ENCODE assay signal across 1 cellular context in genomic region chr6:117605169-117605826, GRCh38.
TF ChIP-seq lines count a peak whose summit lies in the region.

No MANE protein-coding gene starts in this region.

TF ChIP-seq in GM12878, 131 proteins besides CTCF, POLR2A, EP300 and RAD21 (continued from another document):
- TF ChIP-seq TCF3 (IDR thresholded peaks at IDR 0.05; ENCODE audit: borderline replicate concordance, insufficient read depth, low read depth, low read length), result 0 out of 2 replicates have a peak, but pooled peaks have one; percentile 40
- no peak for TF ChIP-seq RBBP5 (conservative IDR thresholded peaks at IDR 0.05)
- TF ChIP-seq, protein P1, sequence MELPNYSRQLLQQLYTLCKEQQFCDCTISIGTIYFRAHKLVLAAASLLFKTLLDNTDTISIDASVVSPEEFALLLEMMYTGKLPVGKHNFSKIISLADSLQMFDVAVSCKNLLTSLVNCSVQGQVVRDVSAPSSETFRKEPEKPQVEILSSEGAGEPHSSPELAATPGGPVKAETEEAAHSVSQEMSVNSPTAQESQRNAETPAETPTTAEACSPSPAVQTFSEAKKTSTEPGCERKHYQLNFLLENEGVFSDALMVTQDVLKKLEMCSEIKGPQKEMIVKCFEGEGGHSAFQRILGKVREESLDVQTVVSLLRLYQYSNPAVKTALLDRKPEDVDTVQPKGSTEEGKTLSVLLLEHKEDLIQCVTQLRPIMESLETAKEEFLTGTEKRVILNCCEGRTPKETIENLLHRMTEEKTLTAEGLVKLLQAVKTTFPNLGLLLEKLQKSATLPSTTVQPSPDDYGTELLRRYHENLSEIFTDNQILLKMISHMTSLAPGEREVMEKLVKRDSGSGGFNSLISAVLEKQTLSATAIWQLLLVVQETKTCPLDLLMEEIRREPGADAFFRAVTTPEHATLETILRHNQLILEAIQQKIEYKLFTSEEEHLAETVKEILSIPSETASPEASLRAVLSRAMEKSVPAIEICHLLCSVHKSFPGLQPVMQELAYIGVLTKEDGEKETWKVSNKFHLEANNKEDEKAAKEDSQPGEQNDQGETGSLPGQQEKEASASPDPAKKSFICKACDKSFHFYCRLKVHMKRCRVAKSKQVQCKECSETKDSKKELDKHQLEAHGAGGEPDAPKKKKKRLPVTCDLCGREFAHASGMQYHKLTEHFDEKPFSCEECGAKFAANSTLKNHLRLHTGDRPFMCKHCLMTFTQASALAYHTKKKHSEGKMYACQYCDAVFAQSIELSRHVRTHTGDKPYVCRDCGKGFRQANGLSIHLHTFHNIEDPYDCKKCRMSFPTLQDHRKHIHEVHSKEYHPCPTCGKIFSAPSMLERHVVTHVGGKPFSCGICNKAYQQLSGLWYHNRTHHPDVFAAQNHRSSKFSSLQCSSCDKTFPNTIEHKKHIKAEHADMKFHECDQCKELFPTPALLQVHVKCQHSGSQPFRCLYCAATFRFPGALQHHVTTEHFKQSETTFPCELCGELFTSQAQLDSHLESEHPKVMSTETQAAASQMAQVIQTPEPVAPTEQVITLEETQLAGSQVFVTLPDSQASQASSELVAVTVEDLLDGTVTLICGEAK (IDR thresholded peaks at IDR 0.05; ENCODE audit: borderline replicate concordance), result no peak
- TF ChIP-seq NR2C1 (IDR thresholded peaks at IDR 0.05), result no peak
- TF ChIP-seq, protein P2, sequence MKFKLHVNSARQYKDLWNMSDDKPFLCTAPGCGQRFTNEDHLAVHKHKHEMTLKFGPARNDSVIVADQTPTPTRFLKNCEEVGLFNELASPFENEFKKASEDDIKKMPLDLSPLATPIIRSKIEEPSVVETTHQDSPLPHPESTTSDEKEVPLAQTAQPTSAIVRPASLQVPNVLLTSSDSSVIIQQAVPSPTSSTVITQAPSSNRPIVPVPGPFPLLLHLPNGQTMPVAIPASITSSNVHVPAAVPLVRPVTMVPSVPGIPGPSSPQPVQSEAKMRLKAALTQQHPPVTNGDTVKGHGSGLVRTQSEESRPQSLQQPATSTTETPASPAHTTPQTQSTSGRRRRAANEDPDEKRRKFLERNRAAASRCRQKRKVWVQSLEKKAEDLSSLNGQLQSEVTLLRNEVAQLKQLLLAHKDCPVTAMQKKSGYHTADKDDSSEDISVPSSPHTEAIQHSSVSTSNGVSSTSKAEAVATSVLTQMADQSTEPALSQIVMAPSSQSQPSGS (IDR thresholded peaks at IDR 0.05; ENCODE audit: low read length), result peak; percentile 72; the same call in 1 of the 2 replicates
- no peak for TF ChIP-seq ZNF217 (IDR thresholded peaks at IDR 0.05)
- no peak for TF ChIP-seq ETV6 (conservative IDR thresholded peaks at IDR 0.05 in 1 of 2, IDR thresholded peaks at IDR 0.05 in 1 of 2; ENCODE audit: borderline replicate concordance in 1 of 2, low read depth in 1 of 2)
- TF ChIP-seq SREBF1 (IDR thresholded peaks at IDR 0.05; ENCODE audit: low read length), result no peak
- TF ChIP-seq POU2F2 (IDR thresholded peaks at IDR 0.05; ENCODE audit: borderline replicate concordance, low read depth, low read length), result peak; percentile 98
- TF ChIP-seq IKZF2 (IDR thresholded peaks at IDR 0.05), result no peak
- TF ChIP-seq FOS (IDR thresholded peaks at IDR 0.05; ENCODE audit: borderline replicate concordance, extremely low read depth, insufficient read length), result no peak
- TF ChIP-seq JUND (IDR thresholded peaks at IDR 0.05; ENCODE audit: low read depth, low read length), result no peak
- TF ChIP-seq RCOR1 (conservative IDR thresholded peaks at IDR 0.05; ENCODE audit: low read depth, low read length), result no peak
- TF ChIP-seq JUNB (IDR thresholded peaks at IDR 0.05), result peak; percentile 27; the same call in 1 of the 2 replicates
- no peak for TF ChIP-seq RELB (IDR thresholded peaks at IDR 0.05; ENCODE audit: low read depth)
- no peak for TF ChIP-seq ZNF24 (IDR thresholded peaks at IDR 0.05)
- no peak for TF ChIP-seq CBX3 (IDR thresholded peaks at IDR 0.05; ENCODE audit: borderline replicate concordance, low read depth)
- no peak for TF ChIP-seq CHD2 (IDR thresholded peaks at IDR 0.05; ENCODE audit: borderline replicate concordance, low read depth, low read length)
- peak; percentile 13 for TF ChIP-seq RELA (IDR thresholded peaks at IDR 0.05; ENCODE audit: borderline replicate concordance, partially characterized antibody)
- no peak for TF ChIP-seq E2F8 (IDR thresholded peaks at IDR 0.05; ENCODE audit: low read depth, partially characterized antibody)
- no peak for TF ChIP-seq CEBPB (IDR thresholded peaks at IDR 0.05; ENCODE audit: borderline replicate concordance in 1 of 2, low read depth in 2 of 2, low read length in 2 of 2)
- no peak for TF ChIP-seq ZSCAN29 (IDR thresholded peaks at IDR 0.05)
- peak; percentile 61; the same call in 1 of the 2 replicates for TF ChIP-seq RB1 (IDR thresholded peaks at IDR 0.05; ENCODE audit: borderline replicate concordance)
- no peak for TF ChIP-seq ZNF274 (IDR thresholded peaks at IDR 0.05; ENCODE audit: insufficient read depth, insufficient read length)
- TF ChIP-seq, protein P3, sequence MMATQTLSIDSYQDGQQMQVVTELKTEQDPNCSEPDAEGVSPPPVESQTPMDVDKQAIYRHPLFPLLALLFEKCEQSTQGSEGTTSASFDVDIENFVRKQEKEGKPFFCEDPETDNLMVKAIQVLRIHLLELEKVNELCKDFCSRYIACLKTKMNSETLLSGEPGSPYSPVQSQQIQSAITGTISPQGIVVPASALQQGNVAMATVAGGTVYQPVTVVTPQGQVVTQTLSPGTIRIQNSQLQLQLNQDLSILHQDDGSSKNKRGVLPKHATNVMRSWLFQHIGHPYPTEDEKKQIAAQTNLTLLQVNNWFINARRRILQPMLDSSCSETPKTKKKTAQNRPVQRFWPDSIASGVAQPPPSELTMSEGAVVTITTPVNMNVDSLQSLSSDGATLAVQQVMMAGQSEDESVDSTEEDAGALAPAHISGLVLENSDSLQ (IDR thresholded peaks at IDR 0.05), result peak; percentile 50; the same call in 1 of the 2 replicates
- TF ChIP-seq YY1 (IDR thresholded peaks at IDR 0.05; ENCODE audit: low read depth, low read length), result peak; percentile 55; the same call in 1 of the 2 replicates
- no peak for TF ChIP-seq CBX5 (IDR thresholded peaks at IDR 0.05; ENCODE audit: low read depth)
- no peak for TF ChIP-seq STAT3 (IDR thresholded peaks at IDR 0.05; ENCODE audit: low read depth, low read length)
- TF ChIP-seq PAX5 (IDR thresholded peaks at IDR 0.05; ENCODE audit: borderline replicate concordance, low read depth, low read length), result no peak
- no peak for TF ChIP-seq SKIL (IDR thresholded peaks at IDR 0.05; ENCODE audit: low read depth, poor library complexity, severe bottlenecking)
- no peak for TF ChIP-seq BCLAF1 (IDR thresholded peaks at IDR 0.05)
- 0 out of 2 replicates have a peak, but pooled peaks have one; percentile 28 for TF ChIP-seq HDGF (IDR thresholded peaks at IDR 0.05)
- peak; percentile 28; the same call in 1 of the 2 replicates for TF ChIP-seq NFIC (IDR thresholded peaks at IDR 0.05; ENCODE audit: low read depth, low read length)
- TF ChIP-seq E4F1 (IDR thresholded peaks at IDR 0.05; ENCODE audit: borderline replicate concordance, partially characterized antibody), result no peak
- TF ChIP-seq FOXM1 (IDR thresholded peaks at IDR 0.05; ENCODE audit: low read depth, low read length), result no peak
- no peak for TF ChIP-seq MYB (IDR thresholded peaks at IDR 0.05; ENCODE audit: borderline replicate concordance, low read depth, low read length)
- no peak for TF ChIP-seq BRCA1 (IDR thresholded peaks at IDR 0.05; ENCODE audit: low read depth, low read length)
- no peak for TF ChIP-seq HCFC1 (IDR thresholded peaks at IDR 0.05; ENCODE audit: low read length)
- TF ChIP-seq WRNIP1 (IDR thresholded peaks at IDR 0.05; ENCODE audit: borderline replicate concordance, low read depth, low read length), result 0 out of 2 replicates have a peak, but pooled peaks have one; percentile 52
- TF ChIP-seq MEF2A (IDR thresholded peaks at IDR 0.05; ENCODE audit: insufficient read depth, low read depth, low read length), result 0 out of 2 replicates have a peak, but pooled peaks have one; percentile 37
- TF ChIP-seq ASH2L (IDR thresholded peaks at IDR 0.05; ENCODE audit: borderline replicate concordance, low read depth), result no peak
- 0 out of 2 replicates have a peak, but pooled peaks have one; percentile 38 for TF ChIP-seq TCF12 (IDR thresholded peaks at IDR 0.05; ENCODE audit: low read depth, low read length)
- TF ChIP-seq CREB1 (IDR thresholded peaks at IDR 0.05; ENCODE audit: low read depth), result 0 out of 2 replicates have a peak, but pooled peaks have one; percentile 18
- no peak for TF ChIP-seq CHD4 (IDR thresholded peaks at IDR 0.05)
- no peak for TF ChIP-seq DPF2 (IDR thresholded peaks at IDR 0.05)
TF ChIP-seq in GM12878: peak in this region for 17.
